Comparison of ENCODE assay signal across 23 cellular contexts in the genomic region with DNA sequence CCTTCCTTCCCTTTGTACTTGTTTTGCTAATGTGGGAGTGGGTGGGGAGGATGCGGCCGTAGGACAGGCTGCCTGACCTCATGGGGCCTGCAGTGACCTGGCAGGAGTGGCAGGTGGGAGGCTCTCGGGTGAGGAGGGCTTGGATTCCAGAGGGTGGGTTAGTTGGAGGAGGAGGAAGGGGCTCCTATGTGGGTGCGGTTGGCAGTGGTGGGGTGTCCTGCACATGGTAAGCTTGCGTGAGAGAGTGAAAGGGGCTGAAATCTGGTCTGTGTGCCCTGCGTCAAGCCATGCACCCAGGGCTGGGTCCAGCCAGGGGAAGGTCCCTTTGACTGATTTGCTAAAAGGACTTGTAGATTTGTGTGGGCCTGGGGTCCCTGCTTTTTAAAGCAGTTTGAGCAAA.
"Had no signal": no experiment of that assay in that cellular context is flagged by ENCODE, and none has a peak within 500 bp of the region (broad histone marks: within the 10 kb centered on the region; RNA-seq: fewer than 3 reads in every experiment).

No MANE protein-coding gene starts in this region.

- H3K27ac Mint-ChIP-seq: activated naive CD4-positive, alpha-beta T cell treated with anti-CD3 and anti-CD28 coated beads, Interleukin-2, amount 10 ng/mL, durations not matched to agents 7 days and 5 days; activated naive CD8-positive, alpha-beta T cell treated with anti-CD3 and anti-CD28 coated beads, Interleukin-2, amount 50 U/mL, for 24 hours; activated T-helper 2 cell treated with anti-CD3 and anti-CD28 coated beads, Interferon-gamma antibody, Interleukin-2, Interleukin-4, amounts not matched to agents 10 μg/mL and 5 μg/mL and 100 μg/mL, durations not matched to agents 14 hours and 24 hours and 36 hours; brain; mesothelial cell of epicardium; neural progenitor cell; T-helper 2 cell treated with Interferon-gamma antibody and Interleukin-4, amounts not matched to agents 5 μg/mL and 100 μg/mL, for 36 hours had no signal

- DNase-seq: activated CD4-positive, alpha-beta T cell treated with anti-CD3 and anti-CD28 coated beads for 4 hours; activated naive CD4-positive, alpha-beta T cell treated with anti-CD3 and anti-CD28 coated beads, Interleukin-2, amount 10 ng/mL, durations not matched to agents 7 days and 5 days; activated naive CD8-positive, alpha-beta T cell treated with anti-CD3 and anti-CD28 coated beads, Interleukin-2, amount 50 U/mL, for 24 hours; activated T-cell treated with anti-CD3 and anti-CD28 coated beads for 4 hours; anterior cingulate cortex; central memory CD4-positive, alpha-beta T cell; colonic mucosa; foreskin melanocyte; glutamatergic neuron; hippocampal formation; ovary; psoas muscle; stimulated activated CD4-positive, alpha-beta T cell treated with anti-CD3 and anti-CD28 coated beads, Interleukin-2, amount 100 ng/mL, for 24 hours; stimulated activated naive CD8-positive, alpha-beta T cell treated with anti-CD3 and anti-CD28 coated beads, Interleukin-15, Interleukin-2, amounts not matched to agents 100 U/mL and 50 U/mL, for 24 hours; substantia nigra had no signal

- H3K4me2 ChIP-seq: neural progenitor cell had no signal

- H3K4me3 ChIP-seq: colonic mucosa, lung, neural progenitor cell, ovary, psoas muscle, tibial nerve had no signal

- H3K27me3 Mint-ChIP-seq: activated naive CD4-positive, alpha-beta T cell treated with anti-CD3 and anti-CD28 coated beads, Interleukin-2, amount 10 ng/mL, durations not matched to agents 7 days and 5 days; activated naive CD8-positive, alpha-beta T cell treated with anti-CD3 and anti-CD28 coated beads, Interleukin-2, amount 50 U/mL, for 24 hours; brain had no signal

- H3K4me1 Mint-ChIP-seq: activated naive CD8-positive, alpha-beta T cell treated with anti-CD3 and anti-CD28 coated beads, Interleukin-2, amount 50 U/mL, for 24 hours; brain; neural progenitor cell had no signal

- H3K9me3 ChIP-seq: colonic mucosa, ovary, psoas muscle, tibial nerve had no signal

- H3K9me3 Mint-ChIP-seq: activated naive CD4-positive, alpha-beta T cell treated with anti-CD3 and anti-CD28 coated beads, Interleukin-2, amount 10 ng/mL, durations not matched to agents 7 days and 5 days; activated naive CD8-positive, alpha-beta T cell treated with anti-CD3 and anti-CD28 coated beads, Interleukin-2, amount 50 U/mL, for 24 hours; activated T-helper 2 cell treated with anti-CD3 and anti-CD28 coated beads, Interferon-gamma antibody, Interleukin-2, Interleukin-4, amounts not matched to agents 10 μg/mL and 5 μg/mL and 100 μg/mL, durations not matched to agents 14 hours and 24 hours and 36 hours; brain; mesothelial cell of epicardium; neural progenitor cell; T-helper 2 cell treated with Interferon-gamma antibody and Interleukin-4, amounts not matched to agents 5 μg/mL and 100 μg/mL, for 36 hours had no signal

- H3K27me3 ChIP-seq: colonic mucosa, neural progenitor cell, ovary, tibial nerve had no signal

- ATAC-seq: activated naive CD8-positive, alpha-beta T cell treated with anti-CD3 and anti-CD28 coated beads, Interleukin-2, amount 50 U/mL, for 24 hours; psoas muscle; right cardiac atrium; stimulated activated naive CD8-positive, alpha-beta T cell treated with anti-CD3 and anti-CD28 coated beads, Interleukin-15, Interleukin-2, amounts not matched to agents 100 U/mL and 50 U/mL, for 24 hours had no signal

- H3K9ac ChIP-seq: neural progenitor cell had no signal

- H3K4me1 ChIP-seq: colonic mucosa, neural progenitor cell, psoas muscle, tibial nerve had no signal

- H3K36me3 ChIP-seq: neural progenitor cell, ovary had no signal

- H3K27ac ChIP-seq: colonic mucosa, neural progenitor cell, ovary, psoas muscle, tibial nerve had no signal

- H2AFZ ChIP-seq: neural progenitor cell had no signal

- H3K4me3 Mint-ChIP-seq: activated naive CD4-positive, alpha-beta T cell treated with anti-CD3 and anti-CD28 coated beads, Interleukin-2, amount 10 ng/mL, durations not matched to agents 7 days and 5 days; activated naive CD8-positive, alpha-beta T cell treated with anti-CD3 and anti-CD28 coated beads, Interleukin-2, amount 50 U/mL, for 24 hours; brain; mesothelial cell of epicardium; neural progenitor cell; T-helper 2 cell treated with Interferon-gamma antibody and Interleukin-4, amounts not matched to agents 5 μg/mL and 100 μg/mL, for 36 hours had no signal
